Comparison of ENCODE assay signal across 18 cellular contexts in the genomic region with DNA sequence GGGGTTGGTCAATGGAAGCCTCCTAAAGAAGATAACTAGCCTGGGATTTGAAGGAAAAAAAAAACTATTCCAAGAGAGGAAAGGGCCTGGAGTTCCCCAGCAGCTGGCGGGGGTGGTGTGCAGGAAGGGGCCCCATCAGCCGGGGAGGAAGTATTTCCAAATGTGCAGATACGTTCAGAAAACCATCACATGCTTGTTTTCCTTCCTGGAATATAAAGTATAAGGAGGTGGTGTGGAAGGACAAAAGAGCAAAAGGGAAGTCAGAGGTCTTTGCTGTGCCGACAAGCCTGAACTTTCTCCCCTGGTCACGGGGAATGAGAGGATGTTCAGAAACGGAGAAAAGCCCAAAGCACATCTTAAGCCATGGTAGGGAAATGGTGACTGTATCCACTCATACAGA.
DNase-seq lines count a peak whose midpoint lies in the region; ATAC-seq, FAIRE-seq and TF ChIP-seq lines count a peak whose summit lies in the region.
"Had no signal": no experiment of that assay in that cellular context is flagged by ENCODE, and none has a peak within 500 bp of the region (broad histone marks: within the 10 kb centered on the region; RNA-seq: fewer than 3 reads in every experiment).

No MANE protein-coding gene starts in this region.

- H3K27me3 Mint-ChIP-seq in endothelial cell (ENCODE audit: unreplicated experiment) (peaks cover 4% of the 10 kb centered on the region), mesothelial cell of epicardium (ENCODE audit: low read depth) (peaks cover 11% of the 10 kb centered on the region)
- peaks cover 1% of the 10 kb centered on the region for H3K27me3 Mint-ChIP-seq in activated CD4-positive, alpha-beta memory T cell treated with anti-CD3 and anti-CD28 coated beads, Interleukin-2, amount 10 ng/mL, durations not matched to agents 7 days and 5 days

- H3K4me1 Mint-ChIP-seq in endothelial cell (ENCODE audit: unreplicated experiment) (peaks cover 27% of the 10 kb centered on the region), mesothelial cell of epicardium (peaks cover 6% of the 10 kb centered on the region)
- no peaks in the 10 kb centered on the region for H3K4me1 Mint-ChIP-seq in activated CD4-positive, alpha-beta memory T cell treated with anti-CD3 and anti-CD28 coated beads, Interleukin-2, amount 10 ng/mL, durations not matched to agents 7 days and 5 days
- H3K4me1 Mint-ChIP-seq: B cell had no signal

- DNase-seq in right cardiac atrium, result peak in 2 of 3 donors; percentile 39 to 75
- DNase-seq in left ventricle myocardium superior, result no peak
- DNase-seq in endothelial cell (ENCODE audit: low spot score), result no peak
- no peak for DNase-seq in mesothelial cell of epicardium (ENCODE audit: low spot score in 2 of 2, unreplicated experiment in 2 of 2)
- no peak for DNase-seq in activated gamma-delta T cell (lab: John Stamatoyannopoulos, UW)
- DNase-seq in activated CD4-positive, alpha-beta memory T cell treated with anti-CD3 and anti-CD28 coated beads, Interleukin-2, amount 10 ng/mL, durations not matched to agents 7 days and 5 days, result no peak
- DNase-seq in H54 (ENCODE audit: insufficient read length, low spot score), result no peak
- DNase-seq: C1 segment of cervical spinal cord; Calu3; CD4-positive, alpha-beta T cell; DMS79 treated with DMSO at 0.1 percent for 48 hours; EL; GM23248; H7 had no signal

- H3K4me3 Mint-ChIP-seq in endothelial cell (ENCODE audit: unreplicated experiment) (no peak overlapping the region), mesothelial cell of epicardium (no peak overlapping the region)
- no peak overlapping the region for H3K4me3 Mint-ChIP-seq in activated CD4-positive, alpha-beta memory T cell treated with anti-CD3 and anti-CD28 coated beads, Interleukin-2, amount 10 ng/mL, durations not matched to agents 7 days and 5 days
- H3K4me3 Mint-ChIP-seq: B cell; CD4-positive, alpha-beta T cell had no signal

- H3K36me3 Mint-ChIP-seq in endothelial cell (ENCODE audit: low read depth, unreplicated experiment) (peaks cover 9% of the 10 kb centered on the region), mesothelial cell of epicardium (no peaks in the 10 kb centered on the region)
- no peaks in the 10 kb centered on the region for H3K36me3 Mint-ChIP-seq in activated CD4-positive, alpha-beta memory T cell treated with anti-CD3 and anti-CD28 coated beads, Interleukin-2, amount 10 ng/mL, durations not matched to agents 7 days and 5 days (ENCODE audit: low read depth)

- H3K4me1 ChIP-seq in right cardiac atrium (ENCODE audit: control insufficient read depth, insufficient read depth, low read length), result no peaks in the 10 kb centered on the region

- H3K9me3 Mint-ChIP-seq in endothelial cell (ENCODE audit: unreplicated experiment) (peaks cover 7% of the 10 kb centered on the region), mesothelial cell of epicardium (peaks cover 24% of the 10 kb centered on the region)
- no peaks in the 10 kb centered on the region for H3K9me3 Mint-ChIP-seq in activated CD4-positive, alpha-beta memory T cell treated with anti-CD3 and anti-CD28 coated beads, Interleukin-2, amount 10 ng/mL, durations not matched to agents 7 days and 5 days
- H3K9me3 Mint-ChIP-seq: CD4-positive, alpha-beta T cell had no signal

- FAIRE-seq in H54 (lab: Jason Lieb, UNC), result no peak
- FAIRE-seq: A204.1, G401.6, GM12891 had no signal

- TF ChIP-seq POLR2A in H54 (IDR thresholded peaks at IDR 0.05; ENCODE audit: low read depth, low read length), result no peak

- TF ChIP-seq CTCF in endothelial cell (IDR thresholded peaks at IDR 0.05; ENCODE audit: unreplicated experiment) (no peak), mesothelial cell of epicardium (IDR thresholded peaks at IDR 0.05; ENCODE audit: unreplicated experiment) (no peak)

- WGBS in right cardiac atrium, result 25% methylated on average over 6 of the region's 6 CpGs

- H3K27ac Mint-ChIP-seq in endothelial cell (ENCODE audit: unreplicated experiment) (peak overlapping the region; percentile 1), mesothelial cell of epicardium (peak overlapping the region; percentile 30)
- H3K27ac Mint-ChIP-seq in activated CD4-positive, alpha-beta memory T cell treated with anti-CD3 and anti-CD28 coated beads, Interleukin-2, amount 10 ng/mL, durations not matched to agents 7 days and 5 days, result no peak overlapping the region
- H3K27ac Mint-ChIP-seq: B cell; CD4-positive, alpha-beta T cell had no signal

- intact Hi-C loops in right cardiac atrium (cut with DNase I), result no loop called here
- intact Hi-C loops in left ventricle myocardium superior (cut with micrococcal nuclease), result no loop called here

- H3K27ac ChIP-seq in right cardiac atrium (ENCODE audit: low read length), result no peak overlapping the region
- H3K27ac ChIP-seq: GM23248 had no signal

- CTCF ChIA-PET in activated CD4-positive, alpha-beta memory T cell treated with anti-CD3 and anti-CD28 coated beads, Interleukin-2, amount 10 ng/mL, durations not matched to agents 7 days and 5 days (lab: Charles Lee), result no interaction called here

- no peak overlapping the region for H3K4me3 ChIP-seq in right cardiac atrium (ENCODE audit: low read length)
- H3K4me3 ChIP-seq: GM23248 had no signal

- H3K9me3 ChIP-seq in right cardiac atrium (ENCODE audit: control insufficient read depth, low read length), result peaks cover 2% of the 10 kb centered on the region

- no peaks in the 10 kb centered on the region for H3K27me3 ChIP-seq in right cardiac atrium (ENCODE audit: control insufficient read depth, insufficient read depth)

- ATAC-seq in right cardiac atrium (peak; percentile 80 to 90), left ventricle myocardium superior (no peak)

- POLR2A ChIA-PET in activated CD4-positive, alpha-beta memory T cell treated with anti-CD3 and anti-CD28 coated beads, Interleukin-2, amount 10 ng/mL, durations not matched to agents 7 days and 5 days (lab: Charles Lee), result no interaction called here

Comparison
In these comparisons a context has a peak if more than half of its experiments do, and no peak if none do; other contexts are left out.
1. DNase-seq: peak in right cardiac atrium (2 of 3); none in left ventricle myocardium superior (single experiment), endothelial cell (single experiment), mesothelial cell of epicardium (0 of 2), activated gamma-delta T cell (single experiment), activated CD4-positive, alpha-beta memory T cell treated with anti-CD3 and anti-CD28 coated beads, Interleukin-2, amount 10 ng/mL, durations not matched to agents 7 days and 5 days (single experiment) and H54 (single experiment).